Comparison of ENCODE assay signal across 10 cellular contexts in the genomic region with DNA sequence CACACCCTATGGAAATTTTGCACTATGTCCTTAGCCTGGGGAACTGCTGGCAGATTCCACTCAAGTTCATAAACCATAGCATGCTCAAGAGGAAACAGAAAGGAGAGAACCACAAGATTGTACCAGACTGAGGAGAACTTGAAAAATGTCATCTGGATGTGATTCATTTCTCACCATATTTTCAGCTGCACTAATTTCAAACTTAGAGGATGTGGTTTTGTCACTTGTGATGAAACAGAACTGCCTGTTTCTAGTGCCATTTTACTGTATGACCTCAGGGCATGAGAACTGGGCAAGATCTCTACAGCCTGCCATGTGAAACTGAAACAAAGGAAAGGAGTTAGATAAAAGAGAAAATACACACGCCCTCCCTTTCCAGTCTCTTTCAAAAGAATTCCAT.
DNase-seq lines count a peak whose midpoint lies in the region; ATAC-seq and TF ChIP-seq lines count a peak whose summit lies in the region.
"Had no signal": no experiment of that assay in that cellular context is flagged by ENCODE, and none has a peak within 500 bp of the region (broad histone marks: within the 10 kb centered on the region; RNA-seq: fewer than 3 reads in every experiment).

No MANE protein-coding gene starts in this region.

- H3K27me3 ChIP-seq in brain microvascular endothelial cell (replicated peaks), result no peaks in the 10 kb centered on the region

- no peaks in the 10 kb centered on the region for H3K9me3 Mint-ChIP-seq in natural killer cell
- H3K9me3 Mint-ChIP-seq in activated T-helper 1 cell treated with anti-CD3 and anti-CD28 coated beads, Interleukin-12 subunit alpha, Interleukin-12 subunit beta, Interleukin-2, Interleukin-4 antibody, amounts not matched to agents 30 ng/mL and 10 ng/mL and 1 ng/mL, durations not matched to agents 14 hours and 24 hours and 36 hours, result peaks cover 14% of the 10 kb centered on the region

- peak; percentile 93 to 97 (median 94) for ATAC-seq in natural killer cell
- ATAC-seq in GM18505 (IDR thresholded peaks at IDR 0.05; ENCODE audit: unreplicated experiment), result no peak

- H3K4me3 Mint-ChIP-seq in natural killer cell, result peak overlapping the region; percentile 90
- no peak overlapping the region for H3K4me3 Mint-ChIP-seq in activated T-helper 1 cell treated with anti-CD3 and anti-CD28 coated beads, Interleukin-12 subunit alpha, Interleukin-12 subunit beta, Interleukin-2, Interleukin-4 antibody, amounts not matched to agents 30 ng/mL and 10 ng/mL and 1 ng/mL, durations not matched to agents 14 hours and 24 hours and 36 hours

- H3K27ac ChIP-seq in brain microvascular endothelial cell, result peak overlapping the region; percentile 70

- no peaks in the 10 kb centered on the region for H3K36me3 ChIP-seq in brain microvascular endothelial cell (replicated peaks)

- no peaks in the 10 kb centered on the region for H3K36me3 Mint-ChIP-seq in natural killer cell
- no peaks in the 10 kb centered on the region for H3K36me3 Mint-ChIP-seq in activated T-helper 1 cell treated with anti-CD3 and anti-CD28 coated beads, Interleukin-12 subunit alpha, Interleukin-12 subunit beta, Interleukin-2, Interleukin-4 antibody, amounts not matched to agents 30 ng/mL and 10 ng/mL and 1 ng/mL, durations not matched to agents 14 hours and 24 hours and 36 hours (ENCODE audit: low read depth)

- intact Hi-C loops in natural killer cell (cut with micrococcal nuclease), result no loop called here
- intact Hi-C loops in activated T-helper 1 cell treated with anti-CD3 and anti-CD28 coated beads, Interleukin-12 subunit alpha, Interleukin-12 subunit beta, Interleukin-2, Interleukin-4 antibody, amounts not matched to agents 30 ng/mL and 10 ng/mL and 1 ng/mL, durations not matched to agents 14 hours and 24 hours and 36 hours (cut with micrococcal nuclease), result no loop called here

- peak overlapping the region; percentile 94 to 95 for H3K27ac Mint-ChIP-seq in natural killer cell
- no peak overlapping the region for H3K27ac Mint-ChIP-seq in activated T-helper 1 cell treated with anti-CD3 and anti-CD28 coated beads, Interleukin-12 subunit alpha, Interleukin-12 subunit beta, Interleukin-2, Interleukin-4 antibody, amounts not matched to agents 30 ng/mL and 10 ng/mL and 1 ng/mL, durations not matched to agents 14 hours and 24 hours and 36 hours

- H3K4me3 ChIP-seq in brain microvascular endothelial cell (ENCODE audit: low read depth, low read length), result no peak overlapping the region

- H3K4me1 Mint-ChIP-seq in natural killer cell, result peaks cover 40 to 45% of the 10 kb centered on the region in 2 donors
- H3K4me1 Mint-ChIP-seq in activated T-helper 1 cell treated with anti-CD3 and anti-CD28 coated beads, Interleukin-12 subunit alpha, Interleukin-12 subunit beta, Interleukin-2, Interleukin-4 antibody, amounts not matched to agents 30 ng/mL and 10 ng/mL and 1 ng/mL, durations not matched to agents 14 hours and 24 hours and 36 hours (ENCODE audit: low read depth), result no peaks in the 10 kb centered on the region

- no peaks in the 10 kb centered on the region for H3K27me3 Mint-ChIP-seq in natural killer cell (ENCODE audit: low read depth in 2 of 2)
- H3K27me3 Mint-ChIP-seq in activated T-helper 1 cell treated with anti-CD3 and anti-CD28 coated beads, Interleukin-12 subunit alpha, Interleukin-12 subunit beta, Interleukin-2, Interleukin-4 antibody, amounts not matched to agents 30 ng/mL and 10 ng/mL and 1 ng/mL, durations not matched to agents 14 hours and 24 hours and 36 hours (ENCODE audit: insufficient read depth), result no peaks in the 10 kb centered on the region

- in situ Hi-C loops in brain microvascular endothelial cell (cut with HindIII; ENCODE audit: low pct_ligation_motif_present, low sequenced_read_pairs), result no loop called here

- no peak for TF ChIP-seq POLR2A in GM18505 (IDR thresholded peaks at IDR 0.05; ENCODE audit: borderline replicate concordance, extremely low read depth, insufficient read depth, insufficient read length)

- DNase-seq in ELR (ENCODE audit: low read depth), result peak; percentile 49
- DNase-seq in Kasumi-1 (lab: John Stamatoyannopoulos, UW), result peak; percentile 89 to 90
- DNase-seq in brain microvascular endothelial cell, result peak; percentile 83
- no peak for DNase-seq in natural killer cell
- no peak for DNase-seq in NCI-H1092 (lab: John Stamatoyannopoulos, UW)
- DNase-seq in NCI-H146 treated with DMSO at 0.1 percent for 48 hours (lab: John Stamatoyannopoulos, UW; ENCODE audit: unreplicated experiment), result no peak
- no peak for DNase-seq in activated T-helper 1 cell treated with anti-CD3 and anti-CD28 coated beads, Interleukin-12 subunit alpha, Interleukin-12 subunit beta, Interleukin-2, Interleukin-4 antibody, amounts not matched to agents 30 ng/mL and 10 ng/mL and 1 ng/mL, durations not matched to agents 14 hours and 24 hours and 36 hours (ENCODE audit: low spot score)
- DNase-seq: kidney, retina had no signal

- TF ChIP-seq CTCF in brain microvascular endothelial cell (IDR thresholded peaks at IDR 0.05; ENCODE audit: low read depth, low read length, missing control alignments), result no peak
- TF ChIP-seq CTCF in natural killer cell (IDR thresholded peaks at IDR 0.05), result no peak

Comparison
In these comparisons a context has a peak if more than half of its experiments do, and no peak if none do; other contexts are left out.
1. DNase-seq: peak in ELR (single experiment), Kasumi-1 (2 of 2) and brain microvascular endothelial cell (single experiment); none in natural killer cell (single experiment), NCI-H1092 (single experiment), NCI-H146 treated with DMSO at 0.1 percent for 48 hours (single experiment) and activated T-helper 1 cell treated with anti-CD3 and anti-CD28 coated beads, Interleukin-12 subunit alpha, Interleukin-12 subunit beta, Interleukin-2, Interleukin-4 antibody, amounts not matched to agents 30 ng/mL and 10 ng/mL and 1 ng/mL, durations not matched to agents 14 hours and 24 hours and 36 hours (single experiment).